In genomic region chr15:65244638-65245037, GRCh38 we compare ENCODE assay signal across 1 cellular context.
TF ChIP-seq lines count a peak whose summit lies in the region.

No MANE protein-coding gene starts in this region.

TF ChIP-seq in K562, 482 proteins besides CTCF, POLR2A, EP300 and RAD21:
- TF ChIP-seq PKNOX1 (IDR thresholded peaks at IDR 0.05) (peak; percentile 83), ARID4B (CRISPR knock-in tag; IDR thresholded peaks at IDR 0.05) (no peak)
